10 cellular contexts compared by ENCODE assay signal in the genomic region with DNA sequence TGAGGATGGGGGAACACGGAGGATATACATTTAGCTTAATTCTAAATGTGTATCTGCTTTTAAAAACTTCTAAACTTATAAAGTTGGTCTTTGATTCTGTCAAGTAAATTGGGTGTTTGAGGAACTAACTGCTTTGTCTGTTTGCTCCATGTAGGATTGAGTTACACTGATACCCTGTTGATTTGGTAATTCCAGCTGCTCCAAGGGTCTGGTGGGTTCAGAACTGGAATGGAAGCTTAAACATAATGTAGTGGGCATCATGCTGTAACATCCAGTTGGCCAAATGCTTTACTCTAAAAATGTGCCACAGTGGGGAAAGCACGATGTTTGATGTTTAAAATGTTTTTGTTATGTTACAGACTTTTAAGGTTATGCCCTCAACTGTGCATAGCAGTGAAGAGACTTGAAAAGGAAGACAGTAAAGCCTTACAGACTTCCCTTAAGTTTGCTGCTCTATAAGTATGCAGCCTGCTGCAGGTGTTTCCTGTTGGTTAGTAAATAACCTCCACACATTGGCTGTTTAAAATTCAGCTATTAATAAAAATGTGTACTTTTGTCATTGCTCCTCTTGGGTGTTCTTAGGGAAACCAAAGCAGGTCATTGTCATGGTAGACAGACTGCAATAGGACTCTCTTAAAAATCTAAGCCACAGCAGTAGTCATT. TPM values are rescaled to one million over a fixed set of nuclear protein-coding genes. Genes with fewer than 3 reads are reported as not detected.
DNase-seq lines count a peak whose midpoint lies in the region; ATAC-seq and TF ChIP-seq lines count a peak whose summit lies in the region.
"Had no signal": no experiment of that assay in that cellular context is flagged by ENCODE, and none has a peak within 500 bp of the region (broad histone marks: within the 10 kb centered on the region; RNA-seq: fewer than 3 reads in every experiment).

No MANE protein-coding gene starts in this region.

- H3K36me3 Mint-ChIP-seq in activated B cell treated with CpG ODN at 0.5 μM for 24 hours (ENCODE audit: low read depth), result peaks cover 46% of the 10 kb centered on the region

- TF ChIP-seq CTCF in GM13977 (IDR thresholded peaks at IDR 0.05; ENCODE audit: extremely low read depth, insufficient read depth, missing control alignments) (no peak), activated B cell treated with CpG ODN at 0.5 μM for 24 hours (IDR thresholded peaks at IDR 0.05) (no peak), left lung (IDR thresholded peaks at IDR 0.05) (no peak), WERI-Rb-1 (IDR thresholded peaks at IDR 0.05; ENCODE audit: low read depth, low read length) (no peak)

- H3K4me1 Mint-ChIP-seq in activated B cell treated with CpG ODN at 0.5 μM for 24 hours, result peaks cover 96% of the 10 kb centered on the region

- DNase-seq in GM13977 (ENCODE audit: low spot score) (peak; percentile 34), activated B cell treated with CpG ODN at 0.5 μM for 24 hours (no peak), left lung (no peak), C1 segment of cervical spinal cord (lab: John Stamatoyannopoulos, UW) (no peak), WERI-Rb-1 (no peak), NCI-H345 (lab: John Stamatoyannopoulos, UW) (no peak)
- DNase-seq: amniotic stem cell, foreskin keratinocyte had no signal

- H3K27ac ChIP-seq in left lung, result no peak overlapping the region
- H3K27ac ChIP-seq in WERI-Rb-1, result no peak overlapping the region
- H3K27ac ChIP-seq: foreskin keratinocyte had no signal

- H3K27ac Mint-ChIP-seq in activated B cell treated with CpG ODN at 0.5 μM for 24 hours, result peak overlapping the region; percentile 90

- no peaks in the 10 kb centered on the region for H3K27me3 Mint-ChIP-seq in activated B cell treated with CpG ODN at 0.5 μM for 24 hours

- H3K4me1 ChIP-seq in left lung, result peaks cover 4 to 48% of the 10 kb centered on the region in 2 donors

- H3K9me3 ChIP-seq in left lung (no peaks in the 10 kb centered on the region), WERI-Rb-1 (ENCODE audit: severe bottlenecking) (no peaks in the 10 kb centered on the region)

- H3K4me3 Mint-ChIP-seq in activated B cell treated with CpG ODN at 0.5 μM for 24 hours, result peak overlapping the region; percentile 62

- H3K36me3 ChIP-seq in left lung (peaks cover 0 to 55% of the 10 kb centered on the region in 2 donors), WERI-Rb-1 (peaks cover 14% of the 10 kb centered on the region; the same call in 1 of the 2 replicates)

- H3K9me3 Mint-ChIP-seq in activated B cell treated with CpG ODN at 0.5 μM for 24 hours, result peaks cover 4% of the 10 kb centered on the region

- in situ Hi-C loops in GM13977 (cut with MboI; ENCODE audit: low pct_unique_long_range_greater_than_20kb, low sequenced_read_pairs, unreplicated experiment), result no loop called here

- CTCF ChIA-PET in activated B cell treated with CpG ODN at 0.5 μM for 24 hours (lab: Charles Lee), result interaction anchor here (2.1 kb wide), 1 partner anchor 46 kb away, joined by 5 read pairs; no protein-coding TSS in a partner anchor

- POLR2A ChIA-PET in activated B cell treated with CpG ODN at 0.5 μM for 24 hours (lab: Charles Lee), result interaction anchor here (1.2 to 2.6 kb wide), 7 partner anchors 13 to 170 kb away, joined by 3 to 17 read pairs (median 5); no protein-coding TSS in a partner anchor

- H3K27me3 ChIP-seq in left lung, result no peaks in the 10 kb centered on the region
- no peaks in the 10 kb centered on the region for H3K27me3 ChIP-seq in WERI-Rb-1 (ENCODE audit: insufficient read depth, low read depth, severe bottlenecking)
- H3K27me3 ChIP-seq: foreskin keratinocyte had no signal

- H3K4me3 ChIP-seq in left lung (no peak overlapping the region), WERI-Rb-1 (ENCODE audit: low read depth, low read length) (no peak overlapping the region)

- ATAC-seq in GM19468 (IDR thresholded peaks at IDR 0.05; ENCODE audit: extremely low read depth, unreplicated experiment), result peak; percentile 66
- peak; percentile 81 for ATAC-seq in HG03108 (IDR thresholded peaks at IDR 0.05; ENCODE audit: unreplicated experiment)
- peak; percentile 80 for ATAC-seq in activated B cell treated with CpG ODN at 0.5 μM for 24 hours (ENCODE audit: low read depth)
- ATAC-seq in left lung, result no peak
- ATAC-seq: foreskin keratinocyte had no signal

- intact Hi-C loops in activated B cell treated with CpG ODN at 0.5 μM for 24 hours (cut with micrococcal nuclease) (loop anchor here (1.0 to 10.0 kb wide), 3 partner anchors 24 to 467 kb away; no protein-coding TSS in a partner anchor), left lung (cut with DNase I) (no loop called here)

RNA-seq across cellular contexts. Expression of gene EDEM1, which starts 5.9 kb away (rescaled TPM):
- total RNA-seq in activated B cell treated with CpG ODN at 0.5 μM for 24 hours (171 and 185 TPM in 2 replicates), left lung (100 to 1,000 TPM; 103 to 104 TPM)

RNA-seq across cellular contexts. Expression of gene ARL8B, which starts 59.5 kb away (rescaled TPM):
- total RNA-seq in activated B cell treated with CpG ODN at 0.5 μM for 24 hours (57.9 and 62.6 TPM in 2 replicates), left lung (10 to 100 TPM; 81.0 to 93.9 TPM)
